ENCODE assay signal across 2 cellular contexts in genomic region chr18:76962851-76963250, GRCh38.
TF ChIP-seq lines count a peak whose summit lies in the region.

No MANE protein-coding gene starts in this region.

TF ChIP-seq in GM12878, 131 proteins besides CTCF, POLR2A, EP300 and RAD21:
- no peak for TF ChIP-seq HDAC6 (IDR thresholded peaks at IDR 0.05; ENCODE audit: unreplicated experiment)
- no peak for TF ChIP-seq BMI1 (IDR thresholded peaks at IDR 0.05; ENCODE audit: borderline replicate concordance)
- TF ChIP-seq SPI1 (IDR thresholded peaks at IDR 0.05; ENCODE audit: borderline replicate concordance, insufficient read depth, low read depth, low read length): peak; percentile 41; the same call in 1 of the 2 replicates
TF ChIP-seq in GM12878: peak in this region for 1.

TF ChIP-seq in SK-N-SH, 30 proteins besides CTCF, POLR2A, EP300 and RAD21:
- no peak for TF ChIP-seq FOSL2 (IDR thresholded peaks at IDR 0.05; ENCODE audit: borderline replicate concordance, low read depth)
- TF ChIP-seq JUND (IDR thresholded peaks at IDR 0.05): no peak
